32 cellular contexts compared by ENCODE assay signal in genomic region chr2:213524164-213524563, GRCh38.
"Had no signal": no experiment of that assay in that cellular context is flagged by ENCODE, and none has a peak within 500 bp of the region (broad histone marks: within the 10 kb centered on the region; RNA-seq: fewer than 3 reads in every experiment).

No MANE protein-coding gene starts in this region.

- H2AFZ ChIP-seq: hepatocyte had no signal

- H3K4me3 ChIP-seq: coronary artery, dorsolateral prefrontal cortex, esophagus muscularis mucosa, gastrocnemius medialis, heart right ventricle, hepatocyte had no signal

- H3K36me3 ChIP-seq: brain microvascular endothelial cell, esophagus muscularis mucosa, gastrocnemius medialis, heart right ventricle, WERI-Rb-1 had no signal

- H3K27me3 ChIP-seq: brain microvascular endothelial cell, dorsolateral prefrontal cortex, esophagus muscularis mucosa, foreskin keratinocyte, gastrocnemius medialis, heart right ventricle, hepatocyte had no signal

- ATAC-seq: activated CD4-positive, CD25-positive, alpha-beta regulatory T cell treated with anti-CD3 and anti-CD28 coated beads, Interleukin-2, amount 50 U/mL, for 24 hours; activated T-cell treated with anti-CD3 and anti-CD28 coated beads, Interleukin-2, amount 50 U/mL, for 72 hours; foreskin keratinocyte; gastrocnemius medialis; heart right ventricle; T-helper 17 cell had no signal

- H3K9me3 ChIP-seq: gastrocnemius medialis had no signal

- DNase-seq: activated B cell treated with CpG ODN at 0.5 μM for 24 hours; activated CD4-positive, alpha-beta memory T cell treated with anti-CD3 and anti-CD28 coated beads, Interleukin-2, amount 10 ng/mL, durations not matched to agents 7 days and 5 days; activated CD4-positive, alpha-beta T cell treated with anti-CD3 and anti-CD28 coated beads, Interleukin-2, amount 10 ng/mL, durations not matched to agents 7 days and 5 days; activated CD4-positive, alpha-beta T cell treated with anti-CD3 and anti-CD28 coated beads, Interleukin-2, amount 50 U/mL, for 4 hours; activated CD8-positive, alpha-beta memory T cell treated with anti-CD3 and anti-CD28 coated beads, Interleukin-2, amount 50 U/mL, for 48 hours; activated gamma-delta T cell; activated naive CD4-positive, alpha-beta T cell; activated naive CD4-positive, alpha-beta T cell treated with anti-CD3 and anti-CD28 coated beads, Interleukin-2, amount 10 ng/mL, durations not matched to agents 7 days and 5 days; activated T-cell treated with anti-CD3 and anti-CD28 coated beads for 4 hours; activated T-cell treated with anti-CD3 and anti-CD28 coated beads, Interleukin-2, amount 50 U/mL, for 24 hours; activated T-cell treated with anti-CD3 and anti-CD28 coated beads, Interleukin-2, amount 50 U/mL, for 72 hours; amniotic stem cell; anterior cingulate cortex; brain microvascular endothelial cell; dorsolateral prefrontal cortex; effector memory CD4-positive, alpha-beta T cell; erythroblast; foreskin keratinocyte; gastrocnemius medialis; heart right ventricle; T-helper 17 cell; T1000; WERI-Rb-1 had no signal

- FAIRE-seq: astrocyte, bronchial epithelial cell had no signal

- H3K36me3 Mint-ChIP-seq: activated naive CD4-positive, alpha-beta T cell treated with anti-CD3 and anti-CD28 coated beads, Interleukin-2, amount 10 ng/mL, durations not matched to agents 7 days and 5 days; activated naive CD8-positive, alpha-beta T cell had no signal

- H3K79me2 ChIP-seq: hepatocyte had no signal

- H3K27ac ChIP-seq: brain microvascular endothelial cell, coronary artery, dorsolateral prefrontal cortex, esophagus muscularis mucosa, foreskin keratinocyte, gastrocnemius medialis, heart right ventricle, hepatocyte, WERI-Rb-1 had no signal

- H3K27ac Mint-ChIP-seq: activated B cell treated with CpG ODN at 0.5 μM for 24 hours; activated CD4-positive, alpha-beta memory T cell treated with anti-CD3 and anti-CD28 coated beads, Interleukin-2, amount 10 ng/mL, durations not matched to agents 7 days and 5 days; activated CD4-positive, alpha-beta T cell treated with anti-CD3 and anti-CD28 coated beads, Interleukin-2, amount 10 ng/mL, durations not matched to agents 7 days and 5 days; activated naive CD4-positive, alpha-beta T cell treated with anti-CD3 and anti-CD28 coated beads, Interleukin-2, amount 10 ng/mL, durations not matched to agents 7 days and 5 days; activated naive CD8-positive, alpha-beta T cell; activated T-cell treated with anti-CD3 and anti-CD28 coated beads, Interleukin-2, amount 50 U/mL, for 24 hours; activated T-cell treated with anti-CD3 and anti-CD28 coated beads, Interleukin-2, amount 50 U/mL, for 72 hours; dendritic cell treated with granulocyte-macrophage colony-stimulating factor and Interleukin-4, amounts not matched to agents 40 ng/mL and 50 ng/mL, for 4 days; T-helper 17 cell; T-helper 2 cell treated with Interferon-gamma antibody and Interleukin-4, amounts not matched to agents 5 μg/mL and 100 μg/mL, for 36 hours had no signal

- H3K4me2 ChIP-seq: hepatocyte had no signal

- H3K4me1 ChIP-seq: esophagus muscularis mucosa, foreskin keratinocyte, gastrocnemius medialis, heart right ventricle had no signal
